Comparison of ENCODE assay signal across 11 cellular contexts in genomic region chr22:38865201-38866023, GRCh38. TPM values are rescaled to one million over a fixed set of nuclear protein-coding genes. Genes with fewer than 3 reads are reported as not detected.
DNase-seq lines count a peak whose midpoint lies in the region; ATAC-seq and TF ChIP-seq lines count a peak whose summit lies in the region.
"Had no signal": no experiment of that assay in that cellular context is flagged by ENCODE, and none has a peak within 500 bp of the region (broad histone marks: within the 10 kb centered on the region; RNA-seq: fewer than 3 reads in every experiment).

No MANE protein-coding gene starts in this region.

- H4K91ac ChIP-seq in mesenchymal stem cell (ENCODE audit: low read length), result no peak overlapping the region

- no peak overlapping the region for H3K4me2 ChIP-seq in mesenchymal stem cell (ENCODE audit: low read length, poor library complexity, severe bottlenecking)

- peaks cover 50% of the 10 kb centered on the region for H3K36me3 Mint-ChIP-seq in effector memory CD8-positive, alpha-beta T cell (ENCODE audit: insufficient read depth)
- H3K36me3 Mint-ChIP-seq: natural killer cell treated with Interleukin-12 subunit alpha and Interleukin-12 subunit beta and Interleukin-15 and Interleukin-18, amount 100 ng/mL, for 72 hours had no signal

- no peak overlapping the region for H3K4ac ChIP-seq in mesenchymal stem cell (ENCODE audit: low read depth in 1 of 2, low read length in 2 of 2)

- H3K27me3 ChIP-seq in mesenchymal stem cell (ENCODE audit: control insufficient read depth in 1 of 2, insufficient read depth in 1 of 2, low read length in 2 of 2) (peaks cover 0 to 10% of the 10 kb centered on the region in 2 experiments), tibial artery (no peaks in the 10 kb centered on the region)

- H3K36me3 ChIP-seq in mesenchymal stem cell (ENCODE audit: control insufficient read depth in 1 of 2, insufficient read depth in 2 of 2, low read depth in 1 of 2, low read length in 2 of 2) (peaks cover 44 to 62% of the 10 kb centered on the region in 2 experiments), tibial artery (peaks cover 32 to 48% (median 42%) of the 10 kb centered on the region in 3 donors)

- no peak overlapping the region for H3K23ac ChIP-seq in mesenchymal stem cell (ENCODE audit: low read length in 2 of 2)

- H3K9me3 ChIP-seq in mesenchymal stem cell (ENCODE audit: control insufficient read depth, low read length) (no peaks in the 10 kb centered on the region), tibial artery (no peaks in the 10 kb centered on the region)

- H3K4me1 ChIP-seq in mesenchymal stem cell (ENCODE audit: control insufficient read depth, insufficient read depth, low read depth, low read length), result peaks cover 23% of the 10 kb centered on the region
- peaks cover 10 to 94% (median 68%) of the 10 kb centered on the region in 4 donors for H3K4me1 ChIP-seq in tibial artery

- H3K9ac ChIP-seq in mesenchymal stem cell (ENCODE audit: low read length), result peak overlapping the region; percentile 63

- no peak for TF ChIP-seq CTCF in tibial artery (IDR thresholded peaks at IDR 0.05)

- WGBS in mesenchymal stem cell, result 93% methylated on average over 20 of the region's 20 CpGs

- intact Hi-C loops in tibial artery (cut with DNase I; ENCODE audit: low total_unique reads), result loop anchor here (5.0 kb wide), 2 partner anchors 137 to 257 kb away; no protein-coding TSS in a partner anchor

- H3K9me3 Mint-ChIP-seq in effector memory CD8-positive, alpha-beta T cell, result no peaks in the 10 kb centered on the region
- H3K9me3 Mint-ChIP-seq: natural killer cell treated with Interleukin-12 subunit alpha and Interleukin-12 subunit beta and Interleukin-15 and Interleukin-18, amount 100 ng/mL, for 72 hours had no signal

- H2AK5ac ChIP-seq in mesenchymal stem cell (ENCODE audit: low read length, severe bottlenecking), result no peak overlapping the region

- H2BK120ac ChIP-seq in mesenchymal stem cell (ENCODE audit: low read depth, low read length), result no peak overlapping the region

- H3K79me1 ChIP-seq in mesenchymal stem cell (replicated peaks; ENCODE audit: low read length, poor library complexity, severe bottlenecking), result peaks cover 60% of the 10 kb centered on the region

- H3K18ac ChIP-seq in mesenchymal stem cell (ENCODE audit: low read depth in 1 of 2, low read length in 2 of 2), result no peak overlapping the region

- H3K14ac ChIP-seq in mesenchymal stem cell (ENCODE audit: low read length in 2 of 2), result no peak overlapping the region

- peak; percentile 62 for DNase-seq in activated effector memory CD4-positive, alpha-beta T cell treated with anti-CD3 and anti-CD28 coated beads, Interleukin-2, amount 50 U/mL, for 16 hours
- no peak for DNase-seq in activated effector memory CD4-positive, alpha-beta T cell treated with Interleukin-2 at 50 U/mL for 16 hours
- DNase-seq in effector memory CD8-positive, alpha-beta T cell, result no peak
- DNase-seq in mesenchymal stem cell (no peak), tibial artery (peak; percentile 17 to 60), DMS153 treated with DMSO at 0.1 percent for 48 hours (lab: John Stamatoyannopoulos, UW; ENCODE audit: unreplicated experiment) (no peak)
- DNase-seq: activated CD4-positive, alpha-beta T cell treated with anti-CD3 and anti-CD28 coated beads for 48 hours; NCI-H226 had no signal

- H3K4me3 ChIP-seq in mesenchymal stem cell (ENCODE audit: insufficient read depth in 1 of 2, low read depth in 1 of 2, low read length in 2 of 2) (no peak overlapping the region), tibial artery (peak overlapping the region in 1 of 2 donors; percentile 17)

- H3K27me3 Mint-ChIP-seq in effector memory CD8-positive, alpha-beta T cell, result no peaks in the 10 kb centered on the region
- H3K27me3 Mint-ChIP-seq: natural killer cell treated with Interleukin-12 subunit alpha and Interleukin-12 subunit beta and Interleukin-15 and Interleukin-18, amount 100 ng/mL, for 72 hours had no signal

- no peak overlapping the region for H2AFZ ChIP-seq in mesenchymal stem cell (ENCODE audit: low read depth, low read length)

- H2BK5ac ChIP-seq in mesenchymal stem cell (ENCODE audit: low read depth, low read length, poor library complexity, severe bottlenecking), result no peak overlapping the region

- peaks cover 28 to 34% of the 10 kb centered on the region in 2 donors for H3K4me1 Mint-ChIP-seq in effector memory CD8-positive, alpha-beta T cell (ENCODE audit: low read depth in 2 of 2)

- no peak for ATAC-seq in effector memory CD8-positive, alpha-beta T cell (replicated peaks)
- ATAC-seq in HG03175 (IDR thresholded peaks at IDR 0.05; ENCODE audit: unreplicated experiment), result no peak
- no peak for ATAC-seq in HG03342 (IDR thresholded peaks at IDR 0.05; ENCODE audit: unreplicated experiment)
- ATAC-seq: natural killer cell treated with Interleukin-12 subunit alpha and Interleukin-12 subunit beta and Interleukin-15 and Interleukin-18, amount 100 ng/mL, for 72 hours had no signal

- H4K8ac ChIP-seq in mesenchymal stem cell (ENCODE audit: low read length), result no peak overlapping the region

- no peak overlapping the region for H3K4me3 Mint-ChIP-seq in effector memory CD8-positive, alpha-beta T cell
- H3K4me3 Mint-ChIP-seq: natural killer cell treated with Interleukin-12 subunit alpha and Interleukin-12 subunit beta and Interleukin-15 and Interleukin-18, amount 100 ng/mL, for 72 hours had no signal

- H2BK15ac ChIP-seq in mesenchymal stem cell (ENCODE audit: low read depth, poor library complexity, severe bottlenecking), result no peak overlapping the region

- no peak overlapping the region for H2BK12ac ChIP-seq in mesenchymal stem cell (ENCODE audit: low read length in 2 of 2)

- H3K27ac Mint-ChIP-seq in effector memory CD8-positive, alpha-beta T cell, result peak overlapping the region; percentile 38 to 79
- H3K27ac Mint-ChIP-seq: natural killer cell treated with Interleukin-12 subunit alpha and Interleukin-12 subunit beta and Interleukin-15 and Interleukin-18, amount 100 ng/mL, for 72 hours had no signal

- H3K27ac ChIP-seq in mesenchymal stem cell (ENCODE audit: low read length, poor library complexity, severe bottlenecking) (no peak overlapping the region), tibial artery (peak overlapping the region; percentile 20 to 63)

RNA-seq across cellular contexts. Expression of gene CBX6, which starts 6.6 kb away (rescaled TPM):
- polyA plus RNA-seq in mesenchymal stem cell (2013, experiment 1 of 2), result 39.2 TPM
- polyA plus RNA-seq in mesenchymal stem cell (2013, experiment 2 of 2), result 38.5 TPM

RNA-seq across cellular contexts. Expression of gene NPTXR, which starts 21.6 kb away (rescaled TPM):
- polyA plus RNA-seq in mesenchymal stem cell (2013, experiment 1 of 2), result 1.9 TPM
- polyA plus RNA-seq in mesenchymal stem cell (2013, experiment 2 of 2), result 1.9 TPM

Comparison
In these comparisons a context has a peak if more than half of its experiments do, and no peak if none do; other contexts are left out.
1. DNase-seq: peak in activated effector memory CD4-positive, alpha-beta T cell treated with anti-CD3 and anti-CD28 coated beads, Interleukin-2, amount 50 U/mL, for 16 hours (single experiment) and tibial artery (2 of 2); none in activated effector memory CD4-positive, alpha-beta T cell treated with Interleukin-2 at 50 U/mL for 16 hours (single experiment), effector memory CD8-positive, alpha-beta T cell (0 of 3), mesenchymal stem cell (single experiment) and DMS153 treated with DMSO at 0.1 percent for 48 hours (single experiment).